ENCODE assay signal across 23 cellular contexts in the genomic region with DNA sequence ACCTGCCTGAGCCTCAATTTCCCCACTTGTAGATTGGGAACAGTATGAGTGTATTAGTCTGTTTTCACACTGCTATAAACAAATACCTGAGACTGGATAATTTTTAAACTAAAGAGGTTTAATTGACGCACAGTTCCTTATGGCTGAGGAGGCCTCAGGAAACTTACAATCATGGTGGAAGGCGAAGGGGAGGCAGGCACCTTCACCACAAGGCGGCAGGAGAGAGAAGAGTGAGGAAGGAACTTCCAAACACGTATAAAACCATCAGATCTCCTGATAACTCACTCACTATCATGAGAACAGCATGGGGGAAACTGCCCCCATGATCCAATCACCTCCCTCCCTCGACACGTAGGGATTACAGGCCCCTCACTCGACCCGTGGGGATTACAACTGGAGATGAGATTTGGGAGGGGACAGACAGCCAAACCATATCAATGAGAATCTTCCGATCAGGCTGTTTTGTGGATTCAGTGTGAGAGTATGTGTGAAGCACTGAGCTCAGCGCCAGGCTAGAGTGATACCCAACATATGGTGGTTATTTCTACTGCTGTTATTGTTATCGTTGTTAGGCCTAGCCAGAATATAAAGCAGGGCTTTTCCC. TPM values are rescaled to one million over a fixed set of nuclear protein-coding genes. Genes with fewer than 3 reads are reported as not detected.
DNase-seq lines count a peak whose midpoint lies in the region; ATAC-seq and TF ChIP-seq lines count a peak whose summit lies in the region.
"Had no signal": no experiment of that assay in that cellular context is flagged by ENCODE, and none has a peak within 500 bp of the region (broad histone marks: within the 10 kb centered on the region; RNA-seq: fewer than 3 reads in every experiment).

No MANE protein-coding gene starts in this region.

- no peak for TF ChIP-seq POLR2A in spleen (IDR thresholded peaks at IDR 0.05)

- H3K4me3 ChIP-seq in fibroblast of villous mesenchyme (ENCODE audit: low read depth, low read length) (no peak overlapping the region), spleen (no peak overlapping the region)
- H3K4me3 ChIP-seq: breast epithelium, GM23248, MG63, tibial nerve had no signal

- no peak overlapping the region for H3K27ac ChIP-seq in spleen
- H3K27ac ChIP-seq: breast epithelium, GM23248, tibial nerve had no signal

- in situ Hi-C loops in SK-MEL-5 (cut with HindIII; ENCODE audit: low pct_unique_long_range_greater_than_20kb, low sequenced_read_pairs), result no loop called here

- H3K9me3 ChIP-seq in spleen, result peaks cover 0 to 9% (median 0%) of the 10 kb centered on the region in 8 donors
- H3K9me3 ChIP-seq: breast epithelium, MG63, tibial nerve had no signal

- intact Hi-C loops in spleen (cut with DNase I; ENCODE audit: low total_unique reads), result no loop called here

- peak; percentile 22 for DNase-seq in DMS53 (lab: John Stamatoyannopoulos, UW)
- DNase-seq in DMS53 treated with DMSO at 0.1 percent for 48 hours (lab: John Stamatoyannopoulos, UW; ENCODE audit: unreplicated experiment), result no peak
- DNase-seq in SK-MEL-5 (ENCODE audit: low read depth, low spot score), result peak; percentile 38
- no peak for DNase-seq in fibroblast of villous mesenchyme (ENCODE audit: low read depth)
- DNase-seq in spleen, result peak; percentile 6
- no peak for DNase-seq in H4 (ENCODE audit: low spot score)
- no peak for DNase-seq in NCI-H1092 (lab: John Stamatoyannopoulos, UW)
- DNase-seq: 8988T; activated CD4-positive, alpha-beta T cell treated with anti-CD3 and anti-CD28 coated beads, Interleukin-2, amount 50 U/mL, for 4 hours; activated T-cell treated with anti-CD3 and anti-CD28 coated beads, Interleukin-2, amount 50 U/mL, for 24 hours; CD4-positive, alpha-beta memory T cell; EL; GM23248; left colon; MG63; NCI-H187 treated with DMSO at 0.1 percent for 48 hours; NCI-H69; small intestine had no signal

- WGBS in spleen, 5 donors, result 52 to 60% (median 55%) methylated on average over 11 of the region's 11 CpGs

- no peaks in the 10 kb centered on the region for H3K36me3 ChIP-seq in spleen
- H3K36me3 ChIP-seq: breast epithelium, MG63, tibial nerve had no signal

- H3K27me3 ChIP-seq in spleen (replicated peaks in 1 of 7), result peaks cover 0 to 67% (median 22%) of the 10 kb centered on the region in 7 donors
- H3K27me3 ChIP-seq: breast epithelium, MG63 had no signal

- TF ChIP-seq CTCF in fibroblast of villous mesenchyme (IDR thresholded peaks at IDR 0.05; ENCODE audit: insufficient read depth, low read depth, low read length), result peak; percentile 13
- no peak for TF ChIP-seq CTCF in spleen (IDR thresholded peaks at IDR 0.05 in 8 of 11, conservative IDR thresholded peaks at IDR 0.05 in 3 of 11)

- H3K4me1 ChIP-seq in spleen, result no peaks in the 10 kb centered on the region
- H3K4me1 ChIP-seq: breast epithelium, tibial nerve had no signal

- no peak for ATAC-seq in GM18517 (IDR thresholded peaks at IDR 0.05; ENCODE audit: unreplicated experiment)
- ATAC-seq: activated naive CD4-positive, alpha-beta T cell treated with anti-CD3 and anti-CD28 coated beads, Interleukin-2, amount 50 U/mL, for 72 hours; left colon; Panc1 had no signal

RNA-seq across cellular contexts. Expression of gene LMX1B, which starts 14.6 kb away (rescaled TPM):
- 2.7 and 5.6 TPM in 2 replicates for total RNA-seq in SK-MEL-5 (2014; rRNA removed; shearing (Covaris generic))
- polyA plus RNA-seq in SK-MEL-5 (2015; cell fraction: cytosol; rRNA removed), result 10.2 and 13.4 TPM in 2 replicates
- 4.1 and 6.0 TPM in 2 replicates for polyA plus RNA-seq in SK-MEL-5 (2015; cell fraction: nucleus; rRNA removed)
- not detected in 2 replicates for total RNA-seq in fibroblast of villous mesenchyme
- total RNA-seq in spleen, result under 1 TPM in 1 of 7 donors, not detected in 6; 0.25 TPM
- under 1 TPM in 1 of 3 donors, not detected in 2; 0.02 TPM for polyA plus RNA-seq in spleen
- total RNA-seq in H4 (2014; rRNA removed; shearing (Covaris generic)), result 0.15 and 0.64 TPM in 2 replicates
- total RNA-seq: activated naive CD4-positive, alpha-beta T cell treated with anti-CD3 and anti-CD28 coated beads, Interleukin-2, amount 50 U/mL, for 72 hours; CD4-positive, alpha-beta memory T cell; GM23248 had no signal
- polyA plus RNA-seq: CD4-positive, alpha-beta memory T cell; GM23248 had no signal

Comparison
In these comparisons a context has a peak if more than half of its experiments do, and no peak if none do; other contexts are left out.
1. DNase-seq: peak in DMS53 (single experiment), SK-MEL-5 (single experiment) and spleen (single experiment); none in DMS53 treated with DMSO at 0.1 percent for 48 hours (single experiment), fibroblast of villous mesenchyme (single experiment), H4 (single experiment) and NCI-H1092 (single experiment).